ENCODE assay signal across 20 cellular contexts in the genomic region with DNA sequence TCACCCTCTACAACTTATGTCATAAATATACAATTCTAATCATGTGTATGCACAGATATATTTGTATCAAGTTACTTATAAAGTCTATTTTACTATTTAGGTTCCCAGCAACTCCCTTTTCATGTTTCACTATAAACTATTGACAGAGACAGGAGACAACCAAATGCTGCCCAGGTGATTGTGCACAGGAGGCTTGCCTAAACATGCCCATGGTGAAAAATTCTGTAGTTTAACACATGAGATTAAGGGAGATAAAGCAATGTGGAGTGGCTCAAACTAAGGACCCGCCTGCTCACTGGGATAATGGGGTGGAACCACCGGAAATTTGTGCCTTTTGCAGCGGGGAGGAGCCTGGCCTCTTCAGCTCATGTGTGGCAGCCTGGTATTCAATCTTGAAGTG.
DNase-seq lines count a peak whose midpoint lies in the region; ATAC-seq and TF ChIP-seq lines count a peak whose summit lies in the region.
"Had no signal": no experiment of that assay in that cellular context is flagged by ENCODE, and none has a peak within 500 bp of the region (broad histone marks: within the 10 kb centered on the region; RNA-seq: fewer than 3 reads in every experiment).

No MANE protein-coding gene starts in this region.

- H3K27ac ChIP-seq in cardiac muscle cell (peak overlapping the region; percentile 88), foreskin keratinocyte (no peak overlapping the region), tibial nerve (no peak overlapping the region)
- H3K27ac ChIP-seq: BLaER1 treated with 17β-estradiol and CSF1 and Interleukin-3, amounts not matched to agents 10 nM and 100 nM; KMS-11 had no signal

- H3K4me1 Mint-ChIP-seq in WTC11 = peaks cover 15% of the 10 kb centered on the region

- peaks cover 25% of the 10 kb centered on the region for H3K4me1 ChIP-seq in cardiac muscle cell (ENCODE audit: low read depth)
- no peaks in the 10 kb centered on the region for H3K4me1 ChIP-seq in foreskin keratinocyte
- H3K4me1 ChIP-seq in tibial nerve = no peaks in the 10 kb centered on the region
- H3K4me1 ChIP-seq: BLaER1 treated with 17β-estradiol and CSF1 and Interleukin-3, amounts not matched to agents 10 nM and 100 nM had no signal

- 81 to 82% methylated on average over 3 of the region's 3 CpGs for WGBS in tibial nerve, 2 donors

- H3K4me3 Mint-ChIP-seq in WTC11 = no peak overlapping the region

- intact Hi-C loops in Right ventricle myocardium superior (cut with DNase I) = no loop called here

- DNase-seq in cardiac muscle cell (ENCODE audit: low read depth in 1 of 2, low spot score in 1 of 2) = no peak
- no peak for DNase-seq in Right ventricle myocardium superior
- DNase-seq in WTC11 (ENCODE audit: low spot score) = no peak
- DNase-seq in foreskin keratinocyte = peak; percentile 50 to 70
- no peak for DNase-seq in SIG-M5 treated with dmso at 0.1 percent for 504 hours (lab: John Stamatoyannopoulos, UW; ENCODE audit: unreplicated experiment)
- DNase-seq in tibial nerve (ENCODE audit: low spot score in 2 of 2) = no peak
- no peak for DNase-seq in stimulated activated naive CD4-positive, alpha-beta T cell treated with Interleukin-2 at 50 U/mL for 16 hours (lab: John Stamatoyannopoulos, UW)
- DNase-seq: 8988T, H7, MG63, NCI-H1092 treated with DMSO at 0.1 percent for 48 hours, NCI-H2029, NCI-H2227 treated with DMSO at 0.1 percent for 48 hours, NCI-H526 treated with DMSO at 0.1 percent for 48 hours had no signal

- H3K27me3 ChIP-seq in cardiac muscle cell = no peaks in the 10 kb centered on the region
- no peaks in the 10 kb centered on the region for H3K27me3 ChIP-seq in foreskin keratinocyte
- no peaks in the 10 kb centered on the region for H3K27me3 ChIP-seq in tibial nerve
- H3K27me3 ChIP-seq: BLaER1 treated with 17β-estradiol and CSF1 and Interleukin-3, amounts not matched to agents 10 nM and 100 nM; MG63 had no signal

- no peak for ATAC-seq in Right ventricle myocardium superior (ENCODE audit: poor library complexity)
- peak; percentile 36 for ATAC-seq in WTC11
- peak; percentile 78 for ATAC-seq in foreskin keratinocyte
- no peak for ATAC-seq in GM21576 (IDR thresholded peaks at IDR 0.05; ENCODE audit: unreplicated experiment)
- ATAC-seq: HepG2, PC-3, Right ventricle myocardium inferior had no signal

- TF ChIP-seq CTCF in cardiac muscle cell (IDR thresholded peaks at IDR 0.05; ENCODE audit: low read depth, low read length) = no peak
- TF ChIP-seq CTCF in WTC11 (IDR thresholded peaks at IDR 0.05) = no peak
- TF ChIP-seq CTCF in foreskin keratinocyte (conservative IDR thresholded peaks at IDR 0.05) = no peak
- no peak for TF ChIP-seq CTCF in tibial nerve (IDR thresholded peaks at IDR 0.05)

- no peak for TF ChIP-seq EP300 in tibial nerve (IDR thresholded peaks at IDR 0.05)

- CTCF ChIA-PET in WTC11 (lab: Charles Lee) = no interaction called here

- H3K27me3 Mint-ChIP-seq in WTC11 (ENCODE audit: low read depth) = no peaks in the 10 kb centered on the region

- POLR2A ChIA-PET in WTC11 (lab: Charles Lee) = no interaction called here

- no peaks in the 10 kb centered on the region for H3K9me3 ChIP-seq in cardiac muscle cell (ENCODE audit: low read depth)
- H3K9me3 ChIP-seq in tibial nerve = no peaks in the 10 kb centered on the region
- H3K9me3 ChIP-seq: BLaER1 treated with 17β-estradiol and CSF1 and Interleukin-3, amounts not matched to agents 10 nM and 100 nM; MG63 had no signal

- no peaks in the 10 kb centered on the region for H3K36me3 Mint-ChIP-seq in WTC11

- H3K9me3 Mint-ChIP-seq in WTC11 = no peaks in the 10 kb centered on the region

- no peak for TF ChIP-seq POLR2A in tibial nerve (IDR thresholded peaks at IDR 0.05)

- H3K4me3 ChIP-seq in cardiac muscle cell (no peak overlapping the region), tibial nerve (no peak overlapping the region)
- H3K4me3 ChIP-seq: BLaER1 treated with 17β-estradiol and CSF1 and Interleukin-3, amounts not matched to agents 10 nM and 100 nM; MG63 had no signal

- H3K36me3 ChIP-seq in cardiac muscle cell (no peaks in the 10 kb centered on the region), tibial nerve (no peaks in the 10 kb centered on the region)
- H3K36me3 ChIP-seq: BLaER1 treated with 17β-estradiol and CSF1 and Interleukin-3, amounts not matched to agents 10 nM and 100 nM; MG63 had no signal

- H3K27ac Mint-ChIP-seq in WTC11 = no peak overlapping the region

TF ChIP-seq in WTC11, 78 proteins besides CTCF, POLR2A, EP300 and RAD21:
- no peak for TF ChIP-seq NR2C2 (CRISPR knock-in tag; IDR thresholded peaks at IDR 0.05)

Comparison
In these comparisons a context has a peak if more than half of its experiments do, and no peak if none do; other contexts are left out.
1. DNase-seq: peak in foreskin keratinocyte (2 of 2); none in cardiac muscle cell (0 of 2), Right ventricle myocardium superior (single experiment), WTC11 (single experiment), SIG-M5 treated with dmso at 0.1 percent for 504 hours (single experiment), tibial nerve (0 of 2) and stimulated activated naive CD4-positive, alpha-beta T cell treated with Interleukin-2 at 50 U/mL for 16 hours (single experiment).
2. ATAC-seq: peak in WTC11 (single experiment) and foreskin keratinocyte (single experiment); none in Right ventricle myocardium superior (single experiment) and GM21576 (single experiment).